ENCODE assay signal across 8 cellular contexts in genomic region chr1:204763773-204764427, GRCh38.
A peak's percentile ranks its signal among the peaks of the same experiment; 100 is the strongest.
DNase-seq lines count a peak whose midpoint lies in the region; ATAC-seq, FAIRE-seq and TF ChIP-seq lines count a peak whose summit lies in the region.

No MANE protein-coding gene starts in this region.

- H3K9me3 ChIP-seq in A673 (ENCODE audit: low read depth, low read length, poor library complexity, severe bottlenecking) (no peaks in the 10 kb centered on the region), endothelial cell of umbilical vein (replicated peaks; ENCODE audit: control insufficient read depth, insufficient read depth, low read length) (no peaks in the 10 kb centered on the region)

- H3K79me2 ChIP-seq in endothelial cell of umbilical vein (ENCODE audit: control insufficient read depth, insufficient read depth, low read length), result no peaks in the 10 kb centered on the region

- BruUV-seq in A673 (replicated peaks; lab: Mats Ljungman, UMichigan) (no TSS peak), endothelial cell of umbilical vein (replicated peaks; lab: Mats Ljungman, UMichigan) (no TSS peak)

- ATAC-seq in GM18861 (IDR thresholded peaks at IDR 0.05; ENCODE audit: unreplicated experiment), result peak; percentile 75
- peak; percentile 98 for ATAC-seq in activated CD8-positive, alpha-beta memory T cell treated with anti-CD3 and anti-CD28 coated beads, Interleukin-2, amount 10 ng/mL, durations not matched to agents 7 days and 5 days

- peaks cover 5% of the 10 kb centered on the region for H3K4me1 Mint-ChIP-seq in activated CD8-positive, alpha-beta memory T cell treated with anti-CD3 and anti-CD28 coated beads, Interleukin-2, amount 10 ng/mL, durations not matched to agents 7 days and 5 days

- no peaks in the 10 kb centered on the region for H4K20me1 ChIP-seq in endothelial cell of umbilical vein (replicated peaks; ENCODE audit: control insufficient read depth, extremely low read depth, insufficient read depth, low read length)

- H3K4me3 Mint-ChIP-seq in activated CD8-positive, alpha-beta memory T cell treated with anti-CD3 and anti-CD28 coated beads, Interleukin-2, amount 10 ng/mL, durations not matched to agents 7 days and 5 days, result no peak overlapping the region

- FAIRE-seq in endothelial cell of umbilical vein (lab: Jason Lieb, UNC), result peak; percentile 53

- POLR2A ChIA-PET in A673 (lab: Charles Lee; ENCODE audit: low non-redundant PET), result interaction anchor here (0.6 kb wide), 1 partner anchor 237 kb away, joined by 4 read pairs; no protein-coding TSS in a partner anchor
- POLR2A ChIA-PET in endothelial cell of umbilical vein (lab: Charles Lee), result no interaction called here

- peak; percentile 83 for DNase-seq in A673 (ENCODE audit: low spot score)
- DNase-seq in HL-60 (ENCODE audit: low read depth in 1 of 2, low spot score in 1 of 2), result peak; percentile 26 to 42
- DNase-seq in NOMO-1 treated with DMSO at 0.1 percent for 48 hours (lab: John Stamatoyannopoulos, UW; ENCODE audit: unreplicated experiment), result peak; percentile 46
- DNase-seq in activated CD8-positive, alpha-beta memory T cell treated with anti-CD3 and anti-CD28 coated beads, Interleukin-2, amount 10 ng/mL, durations not matched to agents 7 days and 5 days, result peak; percentile 83
- DNase-seq in endothelial cell of umbilical vein (ENCODE audit: low read depth, low spot score), result peak; percentile 53
- DNase-seq in mucosa of gallbladder (ENCODE audit: low spot score), result peak; percentile 64
- DNase-seq in stimulated activated CD8-positive, alpha-beta memory T cell treated with anti-CD3 and anti-CD28 coated beads, Interleukin-4, amount 100 ng/mL, for 48 hours, result peak; percentile 82

- H3K27ac ChIP-seq in A673 (ENCODE audit: low read depth, low read length, poor library complexity, severe bottlenecking) (no peak overlapping the region), HL-60 (replicated peaks) (no peak overlapping the region), endothelial cell of umbilical vein (ENCODE audit: insufficient read depth, low read depth, low read length) (no peak overlapping the region)

- peaks cover 48% of the 10 kb centered on the region for H3K27me3 Mint-ChIP-seq in activated CD8-positive, alpha-beta memory T cell treated with anti-CD3 and anti-CD28 coated beads, Interleukin-2, amount 10 ng/mL, durations not matched to agents 7 days and 5 days

- no peaks in the 10 kb centered on the region for H3K9me3 Mint-ChIP-seq in activated CD8-positive, alpha-beta memory T cell treated with anti-CD3 and anti-CD28 coated beads, Interleukin-2, amount 10 ng/mL, durations not matched to agents 7 days and 5 days (ENCODE audit: low read depth)

- H3K27me3 ChIP-seq in A673 (replicated peaks; ENCODE audit: insufficient read depth, low read depth, low read length, poor library complexity) (peaks cover 30% of the 10 kb centered on the region), HL-60 (ENCODE audit: insufficient read depth, poor library complexity, severe bottlenecking) (peaks cover 5% of the 10 kb centered on the region), endothelial cell of umbilical vein (ENCODE audit: control insufficient read depth in 2 of 2, insufficient read depth in 2 of 2, low read length in 2 of 2) (peaks cover 3 to 16% of the 10 kb centered on the region in 2 experiments)

- H3K36me3 ChIP-seq in A673 (ENCODE audit: insufficient read depth, low read length, poor library complexity, severe bottlenecking) (no peaks in the 10 kb centered on the region), endothelial cell of umbilical vein (ENCODE audit: control insufficient read depth in 2 of 2, extremely low read depth in 1 of 2, insufficient read depth in 2 of 2, low read length in 2 of 2) (no peaks in the 10 kb centered on the region)

- TF ChIP-seq CTCF in A673 (conservative IDR thresholded peaks at IDR 0.05; ENCODE audit: low read depth, low read length), result peak; percentile 97
- TF ChIP-seq CTCF in HL-60 (IDR thresholded peaks at IDR 0.05; ENCODE audit: insufficient read depth, low read length), result peak; percentile 61
- TF ChIP-seq CTCF in endothelial cell of umbilical vein (IDR thresholded peaks at IDR 0.05; ENCODE audit: extremely low read depth in 1 of 2, insufficient read depth in 1 of 2, low read depth in 1 of 2, low read length in 2 of 2), result peak; percentile 80 to 87

- TF ChIP-seq POLR2A in endothelial cell of umbilical vein (IDR thresholded peaks at IDR 0.05; ENCODE audit: low read depth, low read length), result no peak

- no peak overlapping the region for H3K27ac Mint-ChIP-seq in activated CD8-positive, alpha-beta memory T cell treated with anti-CD3 and anti-CD28 coated beads, Interleukin-2, amount 10 ng/mL, durations not matched to agents 7 days and 5 days

- H2AFZ ChIP-seq in endothelial cell of umbilical vein (ENCODE audit: low read depth, low read length), result no peak overlapping the region

- H3K4me3 ChIP-seq in A673 (ENCODE audit: low read depth, low read length, poor library complexity, severe bottlenecking) (no peak overlapping the region), HL-60 (replicated peaks; ENCODE audit: insufficient read depth, low read length) (no peak overlapping the region), endothelial cell of umbilical vein (replicated peaks in 1 of 3; ENCODE audit: insufficient read depth in 1 of 3, low read depth in 1 of 3, low read length in 3 of 3) (no peak overlapping the region)

- intact Hi-C loops in A673 (cut with micrococcal nuclease; ENCODE audit: unreplicated experiment), result loop anchor here (2.0 kb wide), 1 partner anchor 197 kb away; no protein-coding TSS in a partner anchor
- intact Hi-C loops in endothelial cell of umbilical vein (cut with micrococcal nuclease), result loop anchor here (1.0 kb wide), 1 partner anchor 199 kb away; no protein-coding TSS in a partner anchor

- no peak overlapping the region for H3K4me2 ChIP-seq in endothelial cell of umbilical vein (ENCODE audit: insufficient read depth, low read length)

- dilution Hi-C loops in endothelial cell of umbilical vein (cut with MboI; ENCODE audit: extremely low pct_ligation_motif_present, low sequenced_read_pairs), result no loop called here

- CTCF ChIA-PET in A673 (lab: Charles Lee), result interaction anchor here (0.6 to 2.0 kb wide), 4 partner anchors 17 to 198 kb away, joined by 3 to 9 read pairs (median 6); no protein-coding TSS in a partner anchor
- CTCF ChIA-PET in activated CD8-positive, alpha-beta memory T cell treated with anti-CD3 and anti-CD28 coated beads, Interleukin-2, amount 10 ng/mL, durations not matched to agents 7 days and 5 days (lab: Charles Lee), result interaction anchor here (0.6 to 8.1 kb wide), 38 partner anchors 8 to 600 kb away, joined by 3 to 90 read pairs (median 4); no protein-coding TSS in a partner anchor
- CTCF ChIA-PET in endothelial cell of umbilical vein (lab: Charles Lee), result interaction anchor here (0.8 to 2.2 kb wide), 15 partner anchors 9 to 210 kb away, joined by 3 to 57 read pairs (median 5); no protein-coding TSS in a partner anchor

- H3K36me3 Mint-ChIP-seq in activated CD8-positive, alpha-beta memory T cell treated with anti-CD3 and anti-CD28 coated beads, Interleukin-2, amount 10 ng/mL, durations not matched to agents 7 days and 5 days, result no peaks in the 10 kb centered on the region

- H3K9ac ChIP-seq in endothelial cell of umbilical vein (replicated peaks; ENCODE audit: extremely low read depth, insufficient read depth, low read length), result no peak overlapping the region

- H3K4me1 ChIP-seq in A673 (ENCODE audit: insufficient read depth, low read length, poor library complexity, severe bottlenecking), result no peaks in the 10 kb centered on the region
- H3K4me1 ChIP-seq in endothelial cell of umbilical vein (ENCODE audit: control insufficient read depth, extremely low read depth, insufficient read depth, low read length), result no peaks in the 10 kb centered on the region

- no peaks in the 10 kb centered on the region for H3K9me1 ChIP-seq in endothelial cell of umbilical vein (replicated peaks; ENCODE audit: control insufficient read depth, extremely low read depth, insufficient read depth, low read length)

TF ChIP-seq in endothelial cell of umbilical vein, 7 proteins besides CTCF, POLR2A, EP300 and RAD21:
- TF ChIP-seq MYC (IDR thresholded peaks at IDR 0.05; ENCODE audit: low read depth, low read length) (no peak), FOS (IDR thresholded peaks at IDR 0.05; ENCODE audit: borderline replicate concordance, insufficient read depth, low read length) (no peak), GATA2 (IDR thresholded peaks at IDR 0.05; ENCODE audit: insufficient read depth, insufficient read length, low read depth, low read length) (no peak), MAX (IDR thresholded peaks at IDR 0.05; ENCODE audit: insufficient read depth, insufficient read length) (no peak), POLR2AphosphoS5 (IDR thresholded peaks at IDR 0.05; ENCODE audit: insufficient read depth, low read depth, low read length) (no peak), EZH2 (IDR thresholded peaks at IDR 0.05; ENCODE audit: borderline replicate concordance, low read depth, low read length, severe bottlenecking) (no peak), JUN (IDR thresholded peaks at IDR 0.05; ENCODE audit: borderline replicate concordance, insufficient read depth, insufficient read length, low read depth) (no peak)
